Comparison of ENCODE assay signal across 2 cellular contexts in the genomic region with DNA sequence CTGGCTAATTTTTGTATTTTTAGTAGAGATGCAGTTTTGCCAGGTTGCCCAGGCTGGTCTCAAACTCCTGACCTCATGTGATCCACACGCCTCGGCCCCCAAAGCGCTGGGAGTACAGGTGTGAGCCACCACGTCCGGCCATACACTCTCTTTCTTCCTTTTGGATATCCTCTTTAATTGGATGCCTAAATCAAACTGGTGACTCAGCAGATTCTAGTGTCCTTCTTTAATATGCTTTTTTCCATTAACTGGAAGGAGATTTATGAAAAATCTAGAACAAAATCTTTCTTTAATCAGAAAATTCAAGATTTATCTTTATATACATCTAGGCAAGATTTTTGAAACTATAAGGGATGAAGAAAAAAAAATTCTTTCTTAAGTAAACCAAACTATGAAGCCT.
TF ChIP-seq lines count a peak whose summit lies in the region.

No MANE protein-coding gene starts in this region.

TF ChIP-seq in HepG2, 621 proteins besides CTCF, POLR2A, EP300 and RAD21:
- peak; percentile 75 for TF ChIP-seq MAFF (IDR thresholded peaks at IDR 0.05; ENCODE audit: low read depth, low read length)
- TF ChIP-seq MAFK (conservative IDR thresholded peaks at IDR 0.05 in 1 of 2, IDR thresholded peaks at IDR 0.05 in 1 of 2; ENCODE audit: low read length in 2 of 2): peak; percentile 56 to 87; a peak in 3 of 4 replicates
- no peak for TF ChIP-seq SSRP1 (CRISPR knock-in tag; IDR thresholded peaks at IDR 0.05)
- TF ChIP-seq SIN3B (IDR thresholded peaks at IDR 0.05; ENCODE audit: low read length): no peak
- TF ChIP-seq EZH2 (conservative IDR thresholded peaks at IDR 0.05; ENCODE audit: low read depth, low read length): no peak
- TF ChIP-seq, protein P1, sequence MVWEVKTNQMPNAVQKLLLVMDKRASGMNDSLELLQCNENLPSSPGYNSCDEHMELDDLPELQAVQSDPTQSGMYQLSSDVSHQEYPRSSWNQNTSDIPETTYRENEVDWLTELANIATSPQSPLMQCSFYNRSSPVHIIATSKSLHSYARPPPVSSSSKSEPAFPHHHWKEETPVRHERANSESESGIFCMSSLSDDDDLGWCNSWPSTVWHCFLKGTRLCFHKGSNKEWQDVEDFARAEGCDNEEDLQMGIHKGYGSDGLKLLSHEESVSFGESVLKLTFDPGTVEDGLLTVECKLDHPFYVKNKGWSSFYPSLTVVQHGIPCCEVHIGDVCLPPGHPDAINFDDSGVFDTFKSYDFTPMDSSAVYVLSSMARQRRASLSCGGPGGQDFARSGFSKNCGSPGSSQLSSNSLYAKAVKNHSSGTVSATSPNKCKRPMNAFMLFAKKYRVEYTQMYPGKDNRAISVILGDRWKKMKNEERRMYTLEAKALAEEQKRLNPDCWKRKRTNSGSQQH (CRISPR knock-in tag; IDR thresholded peaks at IDR 0.05; ENCODE audit: low read depth): no peak
- TF ChIP-seq AHR (CRISPR knock-in tag; IDR thresholded peaks at IDR 0.05): no peak
- TF ChIP-seq, protein P2, sequence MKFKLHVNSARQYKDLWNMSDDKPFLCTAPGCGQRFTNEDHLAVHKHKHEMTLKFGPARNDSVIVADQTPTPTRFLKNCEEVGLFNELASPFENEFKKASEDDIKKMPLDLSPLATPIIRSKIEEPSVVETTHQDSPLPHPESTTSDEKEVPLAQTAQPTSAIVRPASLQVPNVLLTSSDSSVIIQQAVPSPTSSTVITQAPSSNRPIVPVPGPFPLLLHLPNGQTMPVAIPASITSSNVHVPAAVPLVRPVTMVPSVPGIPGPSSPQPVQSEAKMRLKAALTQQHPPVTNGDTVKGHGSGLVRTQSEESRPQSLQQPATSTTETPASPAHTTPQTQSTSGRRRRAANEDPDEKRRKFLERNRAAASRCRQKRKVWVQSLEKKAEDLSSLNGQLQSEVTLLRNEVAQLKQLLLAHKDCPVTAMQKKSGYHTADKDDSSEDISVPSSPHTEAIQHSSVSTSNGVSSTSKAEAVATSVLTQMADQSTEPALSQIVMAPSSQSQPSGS (CRISPR knock-in tag; IDR thresholded peaks at IDR 0.05): no peak
- TF ChIP-seq HMGA1 (CRISPR knock-in tag; conservative IDR thresholded peaks at IDR 0.05): no peak
- TF ChIP-seq SMARCC2 (IDR thresholded peaks at IDR 0.05): no peak
- TF ChIP-seq, protein P3, sequence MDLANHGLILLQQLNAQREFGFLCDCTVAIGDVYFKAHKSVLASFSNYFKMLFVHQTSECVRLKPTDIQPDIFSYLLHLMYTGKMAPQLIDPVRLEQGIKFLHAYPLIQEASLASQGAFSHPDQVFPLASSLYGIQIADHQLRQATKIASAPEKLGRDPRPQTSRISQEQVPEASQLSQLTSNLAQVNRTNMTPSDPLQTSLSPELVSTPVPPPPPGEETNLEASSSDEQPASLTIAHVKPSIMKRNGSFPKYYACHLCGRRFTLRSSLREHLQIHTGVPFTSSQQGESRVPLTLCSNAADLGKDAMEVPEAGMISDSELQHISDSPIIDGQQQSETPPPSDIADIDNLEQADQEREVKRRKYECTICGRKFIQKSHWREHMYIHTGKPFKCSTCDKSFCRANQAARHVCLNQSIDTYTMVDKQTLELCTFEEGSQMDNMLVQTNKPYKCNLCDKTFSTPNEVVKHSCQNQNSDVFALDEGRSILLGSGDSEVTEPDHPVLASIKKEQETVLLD (CRISPR knock-in tag; IDR thresholded peaks at IDR 0.05; ENCODE audit: low read depth): no peak
- peak; percentile 42; the same call in 1 of the 2 replicates for TF ChIP-seq NFE2L2 (IDR thresholded peaks at IDR 0.05; ENCODE audit: low read length)
- TF ChIP-seq ZNF678 (CRISPR knock-in tag; IDR thresholded peaks at IDR 0.05): no peak
- no peak for TF ChIP-seq PCBP1 (IDR thresholded peaks at IDR 0.05; ENCODE audit: borderline replicate concordance, low read depth, low read length)

TF ChIP-seq in IMR-90, 13 proteins besides CTCF, POLR2A, EP300 and RAD21:
- TF ChIP-seq NFE2L2 (IDR thresholded peaks at IDR 0.05; ENCODE audit: low read depth, low read length) (peak; percentile 65), CEBPB (IDR thresholded peaks at IDR 0.05; ENCODE audit: low read depth, low read length) (no peak), MAFK (IDR thresholded peaks at IDR 0.05; ENCODE audit: low read depth, low read length) (peak; percentile 82), BHLHE40 (IDR thresholded peaks at IDR 0.05; ENCODE audit: low read depth, low read length) (no peak)
